In the genomic region with DNA sequence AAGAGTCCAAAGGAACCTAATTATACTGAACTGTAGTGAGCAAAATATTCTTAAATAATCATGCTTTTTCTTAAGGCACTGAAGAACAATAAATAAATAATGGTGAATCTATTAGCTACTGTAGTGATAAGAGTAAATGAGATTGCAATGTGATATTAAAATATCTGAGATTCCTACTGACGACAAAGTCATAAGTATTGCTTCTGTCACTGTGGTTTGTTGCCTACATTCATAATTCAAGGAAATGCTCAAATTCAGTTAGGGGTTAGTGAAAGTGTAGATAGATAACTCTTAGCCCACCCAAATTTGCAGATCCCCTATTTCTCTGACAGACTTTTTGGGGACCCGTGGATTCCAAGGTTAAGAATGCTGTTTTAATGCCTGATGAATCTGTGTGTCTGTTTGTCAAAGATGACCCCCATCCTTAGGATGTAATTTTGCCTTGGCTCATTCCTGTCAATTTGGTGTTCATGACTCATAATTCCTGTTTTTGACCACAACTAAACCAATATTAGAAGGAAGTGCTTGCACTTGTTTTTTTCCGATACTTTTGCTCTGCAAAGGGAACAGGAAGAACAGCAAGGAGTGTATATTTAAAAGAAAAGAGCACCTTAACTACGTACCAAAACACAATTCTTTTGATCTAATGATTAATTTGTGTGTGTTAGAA, we compare ENCODE assay signal across 13 cellular contexts.
DNase-seq lines count a peak whose midpoint lies in the region; ATAC-seq and TF ChIP-seq lines count a peak whose summit lies in the region.
"Had no signal": no experiment of that assay in that cellular context is flagged by ENCODE, and none has a peak within 500 bp of the region (broad histone marks: within the 10 kb centered on the region; RNA-seq: fewer than 3 reads in every experiment).

No MANE protein-coding gene starts in this region.

- no peak overlapping the region for H3K14ac ChIP-seq in IMR-90 (replicated peaks; ENCODE audit: low read depth, low read length)

- H4K91ac ChIP-seq in IMR-90 (ENCODE audit: insufficient read depth, low read depth, low read length): no peak overlapping the region

- TF ChIP-seq CTCF in 22Rv1 (IDR thresholded peaks at IDR 0.05) (no peak), IMR-90 (conservative IDR thresholded peaks at IDR 0.05; ENCODE audit: low read depth, low read length) (no peak), chondrocyte (IDR thresholded peaks at IDR 0.05) (no peak)

- no peak overlapping the region for H3K56ac ChIP-seq in IMR-90 (ENCODE audit: extremely low read depth, insufficient read depth, low read length)

- in situ Hi-C loops in IMR-90 (cut with MboI; ENCODE audit: low sequenced_read_pairs): no loop called here

- no peak overlapping the region for H2AFZ ChIP-seq in IMR-90 (replicated peaks; ENCODE audit: low read length, poor library complexity)

- peaks cover 73% of the 10 kb centered on the region for H3K4me1 Mint-ChIP-seq in chondrocyte (ENCODE audit: low read depth)
- H3K4me1 Mint-ChIP-seq in activated T-helper 17 cell treated with anti-CD3 and anti-CD28 coated beads, Interleukin-2, amount 50 U/mL, for 72 hours: no peaks in the 10 kb centered on the region
- H3K4me1 Mint-ChIP-seq in stimulated activated memory B cell treated with anti-CD40 and anti-IgM and Interleukin-4, amounts not matched to agents 10 μg/mL and 1 μg/mL and 100 μg/mL, for 72 hours: no peaks in the 10 kb centered on the region

- no peaks in the 10 kb centered on the region for H3K9me3 Mint-ChIP-seq in chondrocyte (ENCODE audit: low read depth)
- peaks cover 4% of the 10 kb centered on the region for H3K9me3 Mint-ChIP-seq in activated T-helper 17 cell treated with anti-CD3 and anti-CD28 coated beads, Interleukin-2, amount 50 U/mL, for 72 hours
- peaks cover 3% of the 10 kb centered on the region for H3K9me3 Mint-ChIP-seq in stimulated activated memory B cell treated with anti-CD40 and anti-IgM and Interleukin-4, amounts not matched to agents 10 μg/mL and 1 μg/mL and 100 μg/mL, for 72 hours

- no peak overlapping the region for H3K18ac ChIP-seq in IMR-90 (ENCODE audit: low read depth, low read length)

- peak; percentile 46 for DNase-seq in IMR-90
- no peak for DNase-seq in chondrocyte (ENCODE audit: low spot score)
- no peak for DNase-seq in activated CD4-positive, alpha-beta T cell treated with anti-CD3 and anti-CD28 coated beads, Interleukin-2, amount 50 U/mL, for 4 hours
- DNase-seq: erythroblast; left colon; NCI-H2171; stimulated activated CD8-positive, alpha-beta memory T cell treated with anti-CD3 and anti-CD28 coated beads, Interleukin-4, amount 100 ng/mL, for 48 hours had no signal

- H2AK5ac ChIP-seq in IMR-90 (ENCODE audit: low read depth, low read length): no peak overlapping the region

- no TSS peak for BruUV-seq in IMR-90 (replicated peaks; lab: Mats Ljungman, UMichigan)

- dilution Hi-C loops in IMR-90 (cut with HindIII; ENCODE audit: low sequenced_read_pairs, unreplicated experiment): no loop called here

- POLR2A ChIA-PET in IMR-90 (lab: Charles Lee; ENCODE audit: unreplicated experiment): no interaction called here

- peak overlapping the region; percentile 94; the same call in 1 of the 2 replicates for H3K27ac ChIP-seq in 22Rv1
- no peak overlapping the region for H3K27ac ChIP-seq in IMR-90 (ENCODE audit: insufficient read depth, low read length)
- H3K27ac ChIP-seq in mesodermal cell (ENCODE audit: low read depth, low read length, severe bottlenecking): peak overlapping the region; percentile 52

- H3K4me1 ChIP-seq in IMR-90 (ENCODE audit: control insufficient read depth, insufficient read depth, low read length): peaks cover 20% of the 10 kb centered on the region
- peaks cover 70% of the 10 kb centered on the region for H3K4me1 ChIP-seq in mesodermal cell (ENCODE audit: control insufficient read depth, insufficient read depth, low read length, poor library complexity, severe bottlenecking)

- H3K9me3 ChIP-seq in IMR-90 (ENCODE audit: control insufficient read depth, insufficient read depth, low read length): no peaks in the 10 kb centered on the region
- H3K9me3 ChIP-seq in mesodermal cell (ENCODE audit: control insufficient read depth, low read length): no peaks in the 10 kb centered on the region

- H3K27me3 Mint-ChIP-seq in chondrocyte (ENCODE audit: low read depth): no peaks in the 10 kb centered on the region
- H3K27me3 Mint-ChIP-seq in activated T-helper 17 cell treated with anti-CD3 and anti-CD28 coated beads, Interleukin-2, amount 50 U/mL, for 72 hours: peaks cover 10% of the 10 kb centered on the region
- no peaks in the 10 kb centered on the region for H3K27me3 Mint-ChIP-seq in stimulated activated memory B cell treated with anti-CD40 and anti-IgM and Interleukin-4, amounts not matched to agents 10 μg/mL and 1 μg/mL and 100 μg/mL, for 72 hours

- intact Hi-C loops in IMR-90 (cut with micrococcal nuclease): loop anchor here (10.0 kb wide), 2 partner anchors 167 to 183 kb away; no protein-coding TSS in a partner anchor

- no peak overlapping the region for H2BK20ac ChIP-seq in IMR-90 (ENCODE audit: low read depth, low read length)

- no peaks in the 10 kb centered on the region for H3K36me3 ChIP-seq in IMR-90 (ENCODE audit: control insufficient read depth, insufficient read depth, low read length)
- H3K36me3 ChIP-seq in mesodermal cell (ENCODE audit: control insufficient read depth, insufficient read depth, low read length): no peaks in the 10 kb centered on the region

- H3K23ac ChIP-seq in IMR-90 (ENCODE audit: low read depth, low read length): no peak overlapping the region; the same call in 1 of the 2 replicates

- no peak overlapping the region for H4K8ac ChIP-seq in IMR-90 (ENCODE audit: low read depth in 2 of 2, low read length in 2 of 2)

- no peak overlapping the region for H3K4me3 ChIP-seq in IMR-90 (ENCODE audit: insufficient read depth, low read depth, low read length)
- no peak overlapping the region for H3K4me3 ChIP-seq in mesodermal cell (ENCODE audit: extremely low read depth, insufficient read depth, low read length, poor library complexity, severe bottlenecking)

- H2BK120ac ChIP-seq in IMR-90 (ENCODE audit: low read depth, low read length): peak overlapping the region; percentile 37; the same call in 1 of the 2 replicates

- H3K4me2 ChIP-seq in IMR-90 (ENCODE audit: low read depth, low read length): no peak overlapping the region

- no peak overlapping the region for H2AK9ac ChIP-seq in IMR-90 (replicated peaks; ENCODE audit: low read depth, low read length, poor library complexity)

- peaks cover 16% of the 10 kb centered on the region for H3K9me1 ChIP-seq in IMR-90 (ENCODE audit: insufficient read depth, low read length)

- no peaks in the 10 kb centered on the region for H3K36me3 Mint-ChIP-seq in chondrocyte (ENCODE audit: low read depth)
- no peaks in the 10 kb centered on the region for H3K36me3 Mint-ChIP-seq in activated T-helper 17 cell treated with anti-CD3 and anti-CD28 coated beads, Interleukin-2, amount 50 U/mL, for 72 hours (ENCODE audit: low read depth)
- H3K36me3 Mint-ChIP-seq in stimulated activated memory B cell treated with anti-CD40 and anti-IgM and Interleukin-4, amounts not matched to agents 10 μg/mL and 1 μg/mL and 100 μg/mL, for 72 hours: no peaks in the 10 kb centered on the region

- peaks cover 32 to 70% of the 10 kb centered on the region in 2 experiments; a peak in 3 of 4 replicates for H3K79me1 ChIP-seq in IMR-90 (ENCODE audit: low read depth in 1 of 2, low read length in 2 of 2)

- H3K4me3 Mint-ChIP-seq in chondrocyte (ENCODE audit: unreplicated experiment): no peak overlapping the region
- no peak overlapping the region for H3K4me3 Mint-ChIP-seq in activated T-helper 17 cell treated with anti-CD3 and anti-CD28 coated beads, Interleukin-2, amount 50 U/mL, for 72 hours
- H3K4me3 Mint-ChIP-seq in stimulated activated memory B cell treated with anti-CD40 and anti-IgM and Interleukin-4, amounts not matched to agents 10 μg/mL and 1 μg/mL and 100 μg/mL, for 72 hours: no peak overlapping the region

- WGBS in IMR-90 (ENCODE audit: extremely low coverage in 2 of 2, insufficient read length in 1 of 2), 2 experiments: no CpG with 5 or more reads among the region's 4 CpGs
- WGBS in mesodermal cell (ENCODE audit: insufficient coverage in 2 of 2), 2 experiments: 90 to 100% methylated on average over 1 of the region's 4 CpGs

- H3K27ac Mint-ChIP-seq in chondrocyte (ENCODE audit: unreplicated experiment): peak overlapping the region; percentile 94
- H3K27ac Mint-ChIP-seq in activated T-helper 17 cell treated with anti-CD3 and anti-CD28 coated beads, Interleukin-2, amount 50 U/mL, for 72 hours: no peak overlapping the region
- H3K27ac Mint-ChIP-seq in stimulated activated memory B cell treated with anti-CD40 and anti-IgM and Interleukin-4, amounts not matched to agents 10 μg/mL and 1 μg/mL and 100 μg/mL, for 72 hours: no peak overlapping the region

- TF ChIP-seq POLR2A in IMR-90 (IDR thresholded peaks at IDR 0.05; ENCODE audit: low read depth, low read length): no peak

- no peak overlapping the region for H2BK5ac ChIP-seq in IMR-90 (ENCODE audit: low read depth, low read length, poor library complexity, severe bottlenecking)

- H4K5ac ChIP-seq in IMR-90 (ENCODE audit: low read depth, low read length): no peak overlapping the region

- H2BK15ac ChIP-seq in IMR-90 (ENCODE audit: low read depth, low read length): no peak overlapping the region

- no peak overlapping the region for H3K9ac ChIP-seq in IMR-90 (ENCODE audit: low read depth, low read length)

- TF ChIP-seq RAD21 in IMR-90 (IDR thresholded peaks at IDR 0.05; ENCODE audit: low read length): no peak

- H3K27me3 ChIP-seq in IMR-90 (ENCODE audit: control insufficient read depth, insufficient read depth, low read length): no peaks in the 10 kb centered on the region

- no peaks in the 10 kb centered on the region for H4K20me1 ChIP-seq in IMR-90 (ENCODE audit: insufficient read depth, low read length)

- no peak overlapping the region for H3K4ac ChIP-seq in IMR-90 (ENCODE audit: low read depth, low read length)

- ATAC-seq in IMR-90 (ENCODE audit: low read depth) (no peak), HG03460 (IDR thresholded peaks at IDR 0.05; ENCODE audit: unreplicated experiment) (no peak)
- ATAC-seq in activated T-helper 17 cell treated with anti-CD3 and anti-CD28 coated beads, Interleukin-2, amount 50 U/mL, for 72 hours (replicated peaks): no peak
- ATAC-seq in stimulated activated memory B cell treated with anti-CD40 and anti-IgM and Interleukin-4, amounts not matched to agents 10 μg/mL and 1 μg/mL and 100 μg/mL, for 72 hours: no peak
- ATAC-seq: left colon, sciatic nerve had no signal

- CTCF ChIA-PET in IMR-90 (lab: Yijun Ruan, JAX): no interaction called here

TF ChIP-seq in IMR-90, 13 proteins besides CTCF, POLR2A, EP300 and RAD21 (continues in another document):
- TF ChIP-seq MAFK (IDR thresholded peaks at IDR 0.05; ENCODE audit: low read depth, low read length) (no peak), NFE2L2 (IDR thresholded peaks at IDR 0.05; ENCODE audit: low read depth, low read length) (no peak), MAZ (IDR thresholded peaks at IDR 0.05; ENCODE audit: borderline replicate concordance, low read depth, low read length) (no peak)
